Comparison of ENCODE assay signal across 8 cellular contexts in the genomic region with DNA sequence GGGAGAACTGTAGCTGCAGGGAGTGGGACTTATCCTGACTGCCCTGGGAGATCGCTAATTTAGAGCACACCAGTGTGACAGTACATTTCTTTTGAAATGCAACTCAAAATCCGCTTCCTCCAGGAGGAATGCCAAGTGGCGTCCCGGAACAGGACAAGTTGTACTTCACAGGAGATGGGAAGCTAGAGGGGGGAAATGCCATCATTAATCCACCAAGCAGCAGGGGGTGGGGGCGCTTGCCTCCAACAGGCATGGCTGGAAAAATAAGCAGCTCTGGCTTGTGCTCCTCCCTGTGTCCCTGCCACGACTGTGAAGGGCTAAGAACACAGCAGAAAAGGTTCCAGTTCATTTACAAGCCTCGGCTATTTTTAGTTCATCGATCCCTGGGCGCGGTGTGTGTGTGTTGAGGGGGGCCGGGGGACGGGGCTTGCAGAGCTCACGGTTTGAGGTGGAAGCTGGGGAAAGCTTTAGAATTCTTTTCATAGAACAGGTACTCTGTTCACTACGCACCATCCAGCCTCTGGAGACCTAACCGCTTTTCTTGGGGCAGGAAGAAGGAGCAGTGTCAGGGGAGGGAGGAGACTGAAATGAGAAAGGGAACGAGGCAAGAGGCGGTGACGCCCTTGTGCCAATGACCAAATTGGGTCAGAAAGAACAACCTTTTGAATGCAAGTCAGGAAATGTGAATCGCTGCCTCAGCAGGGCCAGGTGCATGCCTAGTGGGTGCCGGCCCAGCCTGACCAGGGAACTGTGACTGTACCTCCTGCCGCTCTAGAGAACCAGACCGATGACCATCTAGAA. TPM values are rescaled to one million over a fixed set of nuclear protein-coding genes. Genes with fewer than 3 reads are reported as not detected.
DNase-seq lines count a peak whose midpoint lies in the region; ATAC-seq and TF ChIP-seq lines count a peak whose summit lies in the region.

No MANE protein-coding gene starts in this region.

- H3K4me3 ChIP-seq in AG04449 (ENCODE audit: low read depth, low read length) (peak overlapping the region; percentile 43), esophagus (ENCODE audit: low read depth in 1 of 2, low read length in 2 of 2) (peak overlapping the region in 1 of 2 donors; percentile 32)

- no peaks in the 10 kb centered on the region for H3K27me3 ChIP-seq in esophagus (ENCODE audit: control insufficient read depth in 1 of 2, insufficient read depth in 2 of 2, low read length in 2 of 2)

- POLR2A ChIA-PET in AG04449 (lab: Yijun Ruan, JAX), result no interaction called here

- peak; percentile 61 for ATAC-seq in GM19035 (IDR thresholded peaks at IDR 0.05; ENCODE audit: unreplicated experiment)

- no peaks in the 10 kb centered on the region for H3K36me3 ChIP-seq in esophagus (ENCODE audit: control insufficient read depth in 2 of 2, insufficient read depth in 2 of 2, low read length in 1 of 2)

- H3K27ac ChIP-seq in VCaP (peak overlapping the region; percentile 72), esophagus (ENCODE audit: low read depth in 2 of 2, low read length in 1 of 2) (peak overlapping the region; percentile 43 to 86)

- CTCF ChIA-PET in AG04449 (lab: Yijun Ruan, JAX), result interaction anchor here (1.2 to 1.6 kb wide), 3 partner anchors 12 to 470 kb away, joined by 3 to 5 read pairs (median 4); no protein-coding TSS in a partner anchor

- no peak for DNase-seq in AG04449 (ENCODE audit: low read depth, low spot score)
- DNase-seq in LoVo (ENCODE audit: low spot score), result peak; percentile 41
- DNase-seq in myocyte (ENCODE audit: low read depth), result peak; percentile 15
- DNase-seq in ureter (ENCODE audit: low spot score), result peak; percentile 81
- DNase-seq in HT-29 (ENCODE audit: low spot score), result no peak

- peaks cover 0 to 5% of the 10 kb centered on the region in 2 donors for H3K4me1 ChIP-seq in esophagus (ENCODE audit: control insufficient read depth in 2 of 2, insufficient read depth in 2 of 2, low read length in 1 of 2)

- TF ChIP-seq CTCF in AG04449 (IDR thresholded peaks at IDR 0.05; ENCODE audit: insufficient read depth, low read length, missing control alignments) (no peak), VCaP (conservative IDR thresholded peaks at IDR 0.05) (no peak)

- peaks cover 0 to 2% of the 10 kb centered on the region in 2 donors for H3K9me3 ChIP-seq in esophagus (ENCODE audit: control insufficient read depth in 2 of 2, insufficient read depth in 1 of 2, low read depth in 1 of 2, low read length in 1 of 2)

- 6 to 7% methylated on average over 22 of the region's 22 CpGs for WGBS in esophagus, 2 donors

RNA-seq across cellular contexts. Expression of gene DGKG, which starts 51.8 kb away (rescaled TPM):
- polyA plus RNA-seq in esophagus, result 1 to 10 TPM in 1 of 2 donors, under 1 TPM in 1; 0.88 to 1.6 TPM
- 4.3 and 6.3 TPM in 2 replicates for total RNA-seq in myocyte
- polyA plus RNA-seq in myocyte (2012), result 2.0 TPM
- total RNA-seq in ureter, result 16.2 TPM
- 0.36 and 4.0 TPM in 2 replicates for total RNA-seq in HT-29 (2014; rRNA removed; shearing (Covaris generic))

Comparison
In these comparisons a context has a peak if more than half of its experiments do, and no peak if none do; other contexts are left out.
1. DNase-seq: peak in LoVo (single experiment), myocyte (single experiment) and ureter (single experiment); none in AG04449 (single experiment) and HT-29 (single experiment).